ENCODE assay signal across 21 cellular contexts in the genomic region with DNA sequence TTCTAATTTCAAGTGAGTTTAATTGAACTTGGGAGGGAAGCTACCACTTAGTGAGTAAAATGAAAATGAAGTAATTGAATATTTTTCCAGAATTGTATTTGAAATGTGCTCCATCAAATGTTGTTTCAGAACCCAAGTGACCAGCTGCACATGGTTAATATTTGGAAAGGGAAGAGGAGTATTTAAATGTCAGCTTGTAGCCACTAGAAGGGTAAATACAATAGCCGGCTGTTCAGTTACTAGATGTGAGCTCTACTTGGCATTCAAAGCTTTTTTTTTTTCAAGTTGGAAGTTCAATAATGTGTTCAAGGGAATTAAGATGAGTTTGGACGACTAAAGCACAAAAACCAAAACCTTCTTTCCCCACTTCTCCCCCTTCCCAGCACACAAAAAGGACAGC.
"Had no signal": no experiment of that assay in that cellular context is flagged by ENCODE, and none has a peak within 500 bp of the region (broad histone marks: within the 10 kb centered on the region; RNA-seq: fewer than 3 reads in every experiment).

No MANE protein-coding gene starts in this region.

- H3K4me1 ChIP-seq: prostate gland, transverse colon, vagina had no signal

- H3K27me3 ChIP-seq: cardiac muscle cell, dorsolateral prefrontal cortex, transverse colon, vagina had no signal

- H3K9me3 ChIP-seq: prostate gland, transverse colon, vagina had no signal

- FAIRE-seq: astrocyte, endometrium had no signal

- DNase-seq: activated CD4-positive, alpha-beta T cell treated with anti-CD3 and anti-CD28 coated beads for 1 hour; activated CD4-positive, alpha-beta T cell treated with anti-CD3 and anti-CD28 coated beads, Interleukin-2, amount 50 U/mL, for 4 hours; activated naive CD4-positive, alpha-beta T cell treated with Interleukin-2 at 50 U/mL for 16 hours; dorsolateral prefrontal cortex; hypothalamus; kidney glomerular epithelial cell; occipital lobe; right cardiac atrium; stimulated activated CD4-positive, alpha-beta T cell treated with anti-CD3 and anti-CD28 coated beads, Interleukin-15, amount 100 ng/mL, for 24 hours; stimulated activated CD4-positive, alpha-beta T cell treated with anti-CD3 and anti-CD28 coated beads, Interleukin-4, amount 100 ng/mL, for 1 hour; stimulated activated naive B cell treated with anti-CD40 and anti-IgM and Interleukin-4, amounts not matched to agents 10 μg/mL and 1 μg/mL and 100 μg/mL, for 72 hours; substantia nigra; T1000; transverse colon had no signal

- H3K27ac ChIP-seq: cardiac muscle cell, prostate gland, transverse colon, vagina had no signal

- H3K36me3 ChIP-seq: cardiac muscle cell, prostate gland, transverse colon, vagina had no signal

- ATAC-seq: activated T-helper 17 cell treated with anti-CD3 and anti-CD28 coated beads, Interleukin-2, amount 50 U/mL, for 72 hours; right cardiac atrium; stimulated activated naive B cell treated with anti-CD40 and anti-IgM and Interleukin-4, amounts not matched to agents 10 μg/mL and 1 μg/mL and 100 μg/mL, for 72 hours had no signal

- H3K4me3 ChIP-seq: cardiac muscle cell, dorsolateral prefrontal cortex, prostate gland, skin epidermis, transverse colon, vagina had no signal
